ENCODE assay signal across 8 cellular contexts in the genomic region with DNA sequence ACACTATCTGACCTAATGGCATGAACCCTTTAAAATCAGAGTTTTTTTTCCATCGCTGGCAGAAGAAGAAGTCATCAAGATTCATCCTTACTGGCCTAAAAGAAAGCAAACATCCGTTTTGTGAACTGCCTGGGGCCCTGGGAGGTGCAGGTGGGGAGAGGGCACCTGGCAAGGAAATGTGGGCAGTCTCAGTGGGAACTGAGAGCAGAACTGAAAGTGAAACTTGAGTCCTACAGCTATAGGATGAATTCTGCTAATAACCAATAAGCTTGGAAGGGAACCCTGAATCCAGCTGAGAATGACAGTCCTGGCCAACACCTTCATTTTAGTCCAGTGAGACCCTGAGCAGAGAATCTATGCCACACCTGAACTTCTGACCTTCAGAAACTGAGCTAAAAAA.
A peak's percentile ranks its signal among the peaks of the same experiment; 100 is the strongest.
DNase-seq lines count a peak whose midpoint lies in the region; ATAC-seq lines count a peak whose summit lies in the region.

No MANE protein-coding gene starts in this region.

- H3K36me3 ChIP-seq in KOPT-K1 (ENCODE audit: insufficient read depth, low read length) = no peaks in the 10 kb centered on the region

- DNase-seq in NCI-H345 (lab: John Stamatoyannopoulos, UW) (peak; percentile 43), NCI-H345 treated with DMSO at 0.1 percent for 48 hours (lab: John Stamatoyannopoulos, UW; ENCODE audit: unreplicated experiment) (no peak), glomerular visceral epithelial cell (ENCODE audit: extremely low spot score) (peak; percentile 15), NCI-H1048 (lab: John Stamatoyannopoulos, UW) (no peak), NCI-H2081 treated with DMSO at 0.1 percent for 48 hours (lab: John Stamatoyannopoulos, UW) (no peak), superior temporal gyrus (ENCODE audit: extremely low spot score) (no peak)

- H3K27ac ChIP-seq in KOPT-K1 (ENCODE audit: low read depth, low read length, poor library complexity, severe bottlenecking) = peak overlapping the region; percentile 64

- peak; percentile 99 for ATAC-seq in GM21723 (IDR thresholded peaks at IDR 0.05; ENCODE audit: unreplicated experiment)

- H3K9me3 ChIP-seq in KOPT-K1 (ENCODE audit: insufficient read depth, low read length, poor library complexity, severe bottlenecking) = peaks cover 4% of the 10 kb centered on the region

Comparison
In these comparisons a context has a peak if more than half of its experiments do, and no peak if none do; other contexts are left out.
1. DNase-seq: peak in NCI-H345 (single experiment) and glomerular visceral epithelial cell (single experiment); none in NCI-H345 treated with DMSO at 0.1 percent for 48 hours (single experiment), NCI-H1048 (single experiment), NCI-H2081 treated with DMSO at 0.1 percent for 48 hours (single experiment) and superior temporal gyrus (single experiment).